In the genomic region with DNA sequence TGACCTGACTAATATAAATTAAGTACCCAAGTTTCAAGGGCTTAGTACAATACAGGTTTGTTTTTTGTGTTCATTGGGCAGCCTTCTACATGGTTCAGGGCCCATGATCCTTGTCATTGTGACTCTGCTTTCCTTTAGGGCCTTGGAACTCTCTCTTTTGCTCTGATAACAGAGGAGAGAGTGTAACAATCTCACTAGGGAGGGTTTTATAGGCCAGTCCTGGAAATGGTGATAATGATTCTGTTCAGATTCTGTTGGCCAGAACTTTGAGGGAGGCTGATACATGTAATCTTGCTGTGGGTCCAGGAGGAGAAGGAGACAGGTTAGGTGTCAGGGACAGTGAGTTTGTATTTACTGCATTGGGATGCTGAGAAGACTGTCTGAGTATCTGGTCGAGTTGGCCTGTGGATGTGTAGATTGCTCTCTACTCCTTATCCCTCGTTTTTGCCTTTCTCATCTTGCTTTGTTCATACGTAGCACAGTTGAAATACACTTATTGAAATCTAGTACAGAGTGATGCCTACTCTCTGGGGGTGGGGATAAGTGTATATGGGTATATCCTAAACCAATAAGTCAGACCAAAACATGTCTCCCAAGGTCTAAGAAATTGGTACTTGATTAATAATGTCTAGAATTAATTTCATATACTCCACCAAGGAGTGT, we compare ENCODE assay signal across 28 cellular contexts. TPM values are rescaled to one million over a fixed set of nuclear protein-coding genes. Genes with fewer than 3 reads are reported as not detected.
"Had no signal": no experiment of that assay in that cellular context is flagged by ENCODE, and none has a peak within 500 bp of the region (broad histone marks: within the 10 kb centered on the region; RNA-seq: fewer than 3 reads in every experiment).

No MANE protein-coding gene starts in this region.

- H3K36me3 Mint-ChIP-seq: naive thymus-derived CD4-positive, alpha-beta T cell; natural killer cell treated with Interleukin-12 subunit alpha and Interleukin-12 subunit beta and Interleukin-15 and Interleukin-18, amount 100 ng/mL, for 72 hours; stimulated activated effector memory CD8-positive, alpha-beta T cell treated with anti-CD3 and anti-CD28 coated beads, Interleukin-12 subunit alpha, Interleukin-12 subunit beta, amount 100 ng/mL, for 72 hours; type B pancreatic cell had no signal

- H3K9me3 Mint-ChIP-seq: neural crest cell; stimulated activated effector memory CD8-positive, alpha-beta T cell treated with anti-CD3 and anti-CD28 coated beads, Interleukin-12 subunit alpha, Interleukin-12 subunit beta, amount 100 ng/mL, for 72 hours; stimulated activated naive CD8-positive, alpha-beta T cell treated with anti-CD3 and anti-CD28 coated beads, Interleukin-15, Interleukin-2, amounts not matched to agents 100 ng/mL and 50 ng/mL, for 24 hours; type B pancreatic cell had no signal

- H3K4me1 Mint-ChIP-seq: naive thymus-derived CD4-positive, alpha-beta T cell; stimulated activated effector memory CD8-positive, alpha-beta T cell treated with anti-CD3 and anti-CD28 coated beads, Interleukin-12 subunit alpha, Interleukin-12 subunit beta, amount 100 ng/mL, for 72 hours had no signal

- DNase-seq: islet precursor cell; left ventricle myocardium inferior; midbrain; mucosa of descending colon; naive thymus-derived CD4-positive, alpha-beta T cell; nucleus accumbens; pancreas; posterior cingulate gyrus; retina; right cardiac atrium; sigmoid colon; small intestine; spleen; stimulated activated CD4-positive, alpha-beta T cell treated with anti-CD3 and anti-CD28 coated beads, Interleukin-4, amount 100 ng/mL, for 24 hours; stimulated activated naive CD4-positive, alpha-beta T cell had no signal

- ATAC-seq: mucosa of descending colon; naive thymus-derived CD4-positive, alpha-beta T cell; natural killer cell treated with Interleukin-12 subunit alpha and Interleukin-12 subunit beta and Interleukin-15 and Interleukin-18, amount 100 ng/mL, for 72 hours; pancreas; right cardiac atrium; stimulated activated effector memory CD8-positive, alpha-beta T cell treated with anti-CD3 and anti-CD28 coated beads, Interleukin-12 subunit alpha, Interleukin-12 subunit beta, amount 100 ng/mL, for 72 hours had no signal

- H3K4me3 Mint-ChIP-seq: naive thymus-derived CD4-positive, alpha-beta T cell; natural killer cell treated with Interleukin-12 subunit alpha and Interleukin-12 subunit beta and Interleukin-15 and Interleukin-18, amount 100 ng/mL, for 72 hours; neural crest cell; stimulated activated effector memory CD8-positive, alpha-beta T cell treated with anti-CD3 and anti-CD28 coated beads, Interleukin-12 subunit alpha, Interleukin-12 subunit beta, amount 100 ng/mL, for 72 hours; stimulated activated naive CD8-positive, alpha-beta T cell treated with anti-CD3 and anti-CD28 coated beads, Interleukin-15, Interleukin-2, amounts not matched to agents 100 ng/mL and 50 ng/mL, for 24 hours; type B pancreatic cell had no signal

- H3K27ac Mint-ChIP-seq: naive thymus-derived CD4-positive, alpha-beta T cell; natural killer cell treated with Interleukin-12 subunit alpha and Interleukin-12 subunit beta and Interleukin-15 and Interleukin-18, amount 100 ng/mL, for 72 hours; stimulated activated effector memory CD8-positive, alpha-beta T cell treated with anti-CD3 and anti-CD28 coated beads, Interleukin-12 subunit alpha, Interleukin-12 subunit beta, amount 100 ng/mL, for 72 hours; stimulated activated naive CD8-positive, alpha-beta T cell treated with anti-CD3 and anti-CD28 coated beads, Interleukin-15, Interleukin-2, amounts not matched to agents 100 ng/mL and 50 ng/mL, for 24 hours; type B pancreatic cell had no signal

RNA-seq across cellular contexts. Expression of a gene that starts 37.5 kb away (rescaled TPM):
- total RNA-seq: kidney epithelial cell; left ventricle myocardium inferior; lung; mesenteric fat pad; myocyte; naive thymus-derived CD4-positive, alpha-beta T cell; natural killer cell treated with Interleukin-12 subunit alpha and Interleukin-12 subunit beta and Interleukin-15 and Interleukin-18, amount 100 ng/mL, for 72 hours; neural crest cell; osteoblast; pancreas; right cardiac atrium; sigmoid colon; spleen; subcutaneous adipose tissue; tibial nerve; ureter had no signal
